Comparison of ENCODE assay signal across 26 cellular contexts in genomic region chr13:39634956-39635355, GRCh38.
"Had no signal": no experiment of that assay in that cellular context is flagged by ENCODE, and none has a peak within 500 bp of the region (broad histone marks: within the 10 kb centered on the region; RNA-seq: fewer than 3 reads in every experiment).

No MANE protein-coding gene starts in this region.

- H3K27me3 Mint-ChIP-seq: progenitor cell of endocrine pancreas had no signal

- H3K9me3 Mint-ChIP-seq: activated T-helper 17 cell treated with anti-CD3 and anti-CD28 coated beads, Interleukin-2, amount 50 U/mL, for 72 hours had no signal

- H3K27me3 ChIP-seq: esophagus muscularis mucosa, ovary, sigmoid colon, uterus had no signal

- H3K36me3 ChIP-seq: esophagus muscularis mucosa, heart right ventricle, ovary, sigmoid colon, uterus had no signal

- H3K4me1 Mint-ChIP-seq: activated CD4-positive, alpha-beta memory T cell treated with anti-CD3 and anti-CD28 coated beads, Interleukin-2, amount 10 ng/mL, durations not matched to agents 7 days and 5 days; activated CD4-positive, alpha-beta T cell treated with anti-CD3 and anti-CD28 coated beads, Interleukin-2, amount 10 ng/mL, durations not matched to agents 24 days and 14 days; activated naive CD4-positive, alpha-beta T cell treated with anti-CD3 and anti-CD28 coated beads, Interleukin-2, amount 50 U/mL, for 24 hours; activated T-helper 17 cell treated with anti-CD3 and anti-CD28 coated beads, Interleukin-2, amount 50 U/mL, for 72 hours; central memory CD8-positive, alpha-beta T cell; stimulated activated effector memory CD8-positive, alpha-beta T cell treated with anti-CD3 and anti-CD28 coated beads, Interleukin-12 subunit alpha, Interleukin-12 subunit beta, amount 100 ng/mL, for 72 hours; stimulated activated naive CD8-positive, alpha-beta T cell treated with anti-CD3 and anti-CD28 coated beads, Interleukin-15, amount 100 ng/mL, for 72 hours had no signal

- H3K27ac ChIP-seq: esophagus muscularis mucosa, foreskin keratinocyte, heart right ventricle, ovary, sigmoid colon, uterus had no signal

- H3K4me1 ChIP-seq: esophagus muscularis mucosa, foreskin keratinocyte, heart right ventricle, sigmoid colon, uterus had no signal

- H3K27ac Mint-ChIP-seq: activated CD4-positive, alpha-beta memory T cell treated with anti-CD3 and anti-CD28 coated beads, Interleukin-2, amount 10 ng/mL, durations not matched to agents 7 days and 5 days; activated CD4-positive, alpha-beta T cell treated with anti-CD3 and anti-CD28 coated beads, Interleukin-2, amount 10 ng/mL, durations not matched to agents 24 days and 14 days; activated naive CD4-positive, alpha-beta T cell treated with anti-CD3 and anti-CD28 coated beads, Interleukin-2, amount 50 U/mL, for 24 hours; activated T-helper 17 cell treated with anti-CD3 and anti-CD28 coated beads, Interleukin-2, amount 50 U/mL, for 72 hours; dendritic cell treated with granulocyte-macrophage colony-stimulating factor and Interleukin-4, amounts not matched to agents 40 ng/mL and 50 ng/mL, for 4 days; natural killer cell treated with Interleukin-12 subunit alpha and Interleukin-12 subunit beta and Interleukin-15 and Interleukin-18, amount 100 ng/mL, for 72 hours; progenitor cell of endocrine pancreas; stimulated activated effector memory CD8-positive, alpha-beta T cell treated with anti-CD3 and anti-CD28 coated beads, Interleukin-12 subunit alpha, Interleukin-12 subunit beta, amount 100 ng/mL, for 72 hours; stimulated activated naive CD8-positive, alpha-beta T cell treated with anti-CD3 and anti-CD28 coated beads, Interleukin-15, amount 100 ng/mL, for 72 hours; type B pancreatic cell had no signal

- FAIRE-seq: bronchial epithelial cell, small intestine, TTC549 had no signal

- H3K4me3 Mint-ChIP-seq: activated CD4-positive, alpha-beta memory T cell treated with anti-CD3 and anti-CD28 coated beads, Interleukin-2, amount 10 ng/mL, durations not matched to agents 7 days and 5 days; activated CD4-positive, alpha-beta T cell treated with anti-CD3 and anti-CD28 coated beads, Interleukin-2, amount 10 ng/mL, durations not matched to agents 24 days and 14 days; activated naive CD4-positive, alpha-beta T cell treated with anti-CD3 and anti-CD28 coated beads, Interleukin-2, amount 50 U/mL, for 24 hours; activated T-cell treated with anti-CD3 and anti-CD28 coated beads, Interleukin-2, amount 50 U/mL, for 4 hours; activated T-helper 17 cell treated with anti-CD3 and anti-CD28 coated beads, Interleukin-2, amount 50 U/mL, for 72 hours; central memory CD8-positive, alpha-beta T cell; dendritic cell treated with granulocyte-macrophage colony-stimulating factor and Interleukin-4, amounts not matched to agents 40 ng/mL and 50 ng/mL, for 4 days; natural killer cell treated with Interleukin-12 subunit alpha and Interleukin-12 subunit beta and Interleukin-15 and Interleukin-18, amount 100 ng/mL, for 72 hours; stimulated activated effector memory CD8-positive, alpha-beta T cell treated with anti-CD3 and anti-CD28 coated beads, Interleukin-12 subunit alpha, Interleukin-12 subunit beta, amount 100 ng/mL, for 72 hours; stimulated activated naive CD8-positive, alpha-beta T cell treated with anti-CD3 and anti-CD28 coated beads, Interleukin-15, amount 100 ng/mL, for 72 hours; type B pancreatic cell had no signal

- H3K36me3 Mint-ChIP-seq: stimulated activated effector memory CD8-positive, alpha-beta T cell treated with anti-CD3 and anti-CD28 coated beads, Interleukin-12 subunit alpha, Interleukin-12 subunit beta, amount 100 ng/mL, for 72 hours; type B pancreatic cell had no signal

- DNase-seq: activated CD4-positive, alpha-beta memory T cell treated with anti-CD3 and anti-CD28 coated beads, Interleukin-2, amount 10 ng/mL, durations not matched to agents 7 days and 5 days; activated CD4-positive, alpha-beta T cell treated with anti-CD3 and anti-CD28 coated beads, Interleukin-2, amount 10 ng/mL, durations not matched to agents 24 days and 14 days; activated CD4-positive, CD25-positive, alpha-beta regulatory T cell treated with anti-CD3 and anti-CD28 coated beads, Interleukin-2, amount 50 U/mL, for 72 hours; activated T-cell treated with anti-CD3 and anti-CD28 coated beads, Interleukin-2, amount 50 U/mL, for 4 hours; foreskin keratinocyte; heart right ventricle; left ventricle myocardium superior; mucosa of descending colon; ovary; sigmoid colon; small intestine; stimulated activated CD4-positive, alpha-beta T cell treated with anti-CD3 and anti-CD28 coated beads, Interleukin-4, amount 100 ng/mL, for 24 hours; stimulated activated naive CD8-positive, alpha-beta T cell treated with anti-CD3 and anti-CD28 coated beads, Interleukin-15, amount 100 ng/mL, for 72 hours; substantia nigra; uterus had no signal

- H3K9me3 ChIP-seq: mucosa of descending colon, ovary had no signal

- H3K4me3 ChIP-seq: esophagus muscularis mucosa, heart right ventricle, mucosa of descending colon, ovary, sigmoid colon, uterus had no signal
